ENCODE assay signal across 9 cellular contexts in genomic region chr16:30525844-30526136, GRCh38. TPM values are rescaled to one million over a fixed set of nuclear protein-coding genes. Genes with fewer than 3 reads are reported as not detected.
DNase-seq lines count a peak whose midpoint lies in the region; ATAC-seq and TF ChIP-seq lines count a peak whose summit lies in the region.
"Had no signal": no experiment of that assay in that cellular context is flagged by ENCODE, and none has a peak within 500 bp of the region (broad histone marks: within the 10 kb centered on the region; RNA-seq: fewer than 3 reads in every experiment).

No MANE protein-coding gene starts in this region.

- H3K4me3 ChIP-seq in DOHH2 (ENCODE audit: low read length) (peak overlapping the region; percentile 70), esophagus squamous epithelium (peak overlapping the region; percentile 71 to 92 (median 82)), prostate gland (peak overlapping the region; percentile 77 to 94)

- peaks cover 4% of the 10 kb centered on the region; the same call in 1 of the 2 replicates for H3K79me2 ChIP-seq in DOHH2 (ENCODE audit: control insufficient read depth, low read length)

- H3K4me2 ChIP-seq in DOHH2 (ENCODE audit: low read length) = peak overlapping the region; percentile 88

- no peaks in the 10 kb centered on the region for H3K9me2 ChIP-seq in DOHH2 (replicated peaks; ENCODE audit: control insufficient read depth, low read length)

- CTCF ChIA-PET in RWPE1 (lab: Yijun Ruan, JAX) = interaction anchor here (0.6 to 0.7 kb wide), 2 partner anchors 10 to 59 kb away, joined by 3 to 4 read pairs; no protein-coding TSS in a partner anchor

- H3K27me3 ChIP-seq in DOHH2 (ENCODE audit: control insufficient read depth, low read length) (no peaks in the 10 kb centered on the region), esophagus squamous epithelium (no peaks in the 10 kb centered on the region), prostate gland (replicated peaks; ENCODE audit: insufficient read depth) (no peaks in the 10 kb centered on the region)

- peaks cover 26% of the 10 kb centered on the region for H3K4me1 ChIP-seq in DOHH2 (ENCODE audit: control insufficient read depth, low read length)
- peaks cover 16 to 57% (median 17%) of the 10 kb centered on the region in 3 donors for H3K4me1 ChIP-seq in esophagus squamous epithelium
- no peaks in the 10 kb centered on the region for H3K4me1 ChIP-seq in prostate gland (replicated peaks)

- H3K36me3 ChIP-seq in DOHH2 (ENCODE audit: control insufficient read depth, low read length) (peaks cover 15% of the 10 kb centered on the region), esophagus squamous epithelium (peaks cover 0 to 19% (median 0%) of the 10 kb centered on the region in 3 donors), prostate gland (peaks cover 0 to 4% of the 10 kb centered on the region in 2 donors)

- H3F3A ChIP-seq in DOHH2 (ENCODE audit: control insufficient read depth, insufficient read depth) = peaks cover 27% of the 10 kb centered on the region

- WGBS in esophagus squamous epithelium, 2 donors = 0 to 14% methylated on average over 1 to 2 of the region's 4 CpGs
- 46% methylated on average over 4 of the region's 4 CpGs for WGBS in prostate gland

- H3K27ac ChIP-seq in DOHH2 (ENCODE audit: low read depth, low read length) (no peak overlapping the region), RWPE1 (peak overlapping the region; percentile 97), esophagus squamous epithelium (peak overlapping the region; percentile 93 to 100 (median 96)), prostate gland (peak overlapping the region; percentile 96 to 99)

- no peak for TF ChIP-seq POLR2A in esophagus squamous epithelium (IDR thresholded peaks at IDR 0.05)
- no peak for TF ChIP-seq POLR2A in prostate gland (IDR thresholded peaks at IDR 0.05)

- TF ChIP-seq CTCF in DOHH2 (IDR thresholded peaks at IDR 0.05; ENCODE audit: low read depth, low read length, poor library complexity, severe bottlenecking) (no peak), RWPE1 (conservative IDR thresholded peaks at IDR 0.05; ENCODE audit: low read depth) (no peak), esophagus squamous epithelium (IDR thresholded peaks at IDR 0.05) (no peak), prostate gland (IDR thresholded peaks at IDR 0.05) (no peak)

- DNase-seq in RWPE1 (ENCODE audit: low spot score) (no peak), esophagus squamous epithelium (lab: John Stamatoyannopoulos, UW) (no peak), prostate gland (ENCODE audit: low spot score) (no peak), NCI-H748 (lab: John Stamatoyannopoulos, UW; ENCODE audit: unreplicated experiment) (no peak), KG1 (lab: John Stamatoyannopoulos, UW) (no peak)
- DNase-seq: GOT3 had no signal

- POLR2A ChIA-PET in RWPE1 (lab: Yijun Ruan, JAX; ENCODE audit: low non-redundant PET) = interaction anchor here (0.6 to 1.1 kb wide), 2 partner anchors 59 to 96 kb away, joined by 3 to 4 read pairs; partner anchors contain the start of gene DCTPP1

- ATAC-seq in GM21381 (IDR thresholded peaks at IDR 0.05; ENCODE audit: unreplicated experiment) = no peak
- ATAC-seq in GM21526 (IDR thresholded peaks at IDR 0.05; ENCODE audit: low FRiP score, unreplicated experiment) = no peak

- H4K20me1 ChIP-seq in DOHH2 (ENCODE audit: control insufficient read depth, insufficient read depth, low read depth, low read length) = no peaks in the 10 kb centered on the region

- intact Hi-C loops in esophagus squamous epithelium (cut with DNase I) = loop anchor here (5.0 kb wide), 1 partner anchor 78 kb away; the partner anchor contains the start of gene SEPHS2
- intact Hi-C loops in prostate gland (cut with DNase I) = loop anchor here (5.0 kb wide), 1 partner anchor 93 kb away; the partner anchor contains the start of gene DCTPP1

- H3K9me3 ChIP-seq in DOHH2 (ENCODE audit: control insufficient read depth, insufficient read depth, low read length) (no peaks in the 10 kb centered on the region), esophagus squamous epithelium (no peaks in the 10 kb centered on the region), prostate gland (no peaks in the 10 kb centered on the region)

RNA-seq across cellular contexts. Expression of gene ZNF768, which starts 0.6 kb away (rescaled TPM):
- total RNA-seq in esophagus squamous epithelium = 10 to 100 TPM; 13.6 to 24.5 (median 20.6) TPM
- 10 to 100 TPM; 46.5 to 61.1 TPM for total RNA-seq in prostate gland

RNA-seq across cellular contexts. Expression of gene ZNF747, which starts 8.9 kb away (rescaled TPM):
- 10 to 100 TPM in 1 of 4 donors, 1 to 10 TPM in 3; 7.2 to 12.4 (median 8.3) TPM for total RNA-seq in esophagus squamous epithelium
- total RNA-seq in prostate gland = 10 to 100 TPM; 15.8 to 22.6 TPM

RNA-seq across cellular contexts. Expression of gene ZNF764, which starts 32.4 kb away (rescaled TPM):
- total RNA-seq in esophagus squamous epithelium (1 to 10 TPM; 4.7 to 8.3 (median 7.2) TPM), prostate gland (10 to 100 TPM; 15.7 to 22.5 TPM)

RNA-seq across cellular contexts. Expression of gene ZNF688, which starts 45.7 kb away (rescaled TPM):
- total RNA-seq in esophagus squamous epithelium (10 to 100 TPM in 2 of 4 donors, 1 to 10 TPM in 2; 5.4 to 15.3 (median 10.2) TPM), prostate gland (10 to 100 TPM; 20.4 to 21.5 TPM)

RNA-seq across cellular contexts. Expression of gene ITGAL, which starts 53.2 kb away (rescaled TPM):
- 1 to 10 TPM; 1.3 to 4.4 (median 2.4) TPM for total RNA-seq in esophagus squamous epithelium
- 10 to 100 TPM in 1 of 2 donors, 1 to 10 TPM in 1; 2.5 to 12.7 TPM for total RNA-seq in prostate gland
